Comparison of ENCODE assay signal across 27 cellular contexts in the genomic region with DNA sequence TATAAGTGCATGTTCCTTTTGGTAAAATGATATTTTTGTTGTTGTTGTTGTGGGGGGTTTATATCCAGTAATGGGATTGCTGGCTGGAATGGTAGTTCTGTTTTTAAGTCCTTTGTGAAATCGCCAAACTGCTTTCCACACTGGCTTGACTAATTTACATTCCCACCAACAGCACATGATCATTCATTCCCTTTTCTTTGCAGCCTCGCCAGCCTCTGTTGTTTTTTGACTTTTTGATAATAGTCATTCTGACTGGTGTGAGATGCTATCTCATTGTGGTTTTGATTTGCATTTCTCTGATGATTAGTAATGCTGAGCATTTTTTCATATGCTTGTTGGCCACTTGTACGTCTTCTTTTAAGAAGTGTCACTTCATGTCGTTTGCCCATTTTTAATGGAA.
"Had no signal": no experiment of that assay in that cellular context is flagged by ENCODE, and none has a peak within 500 bp of the region (broad histone marks: within the 10 kb centered on the region; RNA-seq: fewer than 3 reads in every experiment).

No MANE protein-coding gene starts in this region.

- H3K27me3 ChIP-seq: esophagus squamous epithelium, gastrocnemius medialis, heart right ventricle, left lung had no signal

- H3K27me3 Mint-ChIP-seq: dendritic cell treated with granulocyte-macrophage colony-stimulating factor and Interleukin-4, amounts not matched to agents 40 ng/mL and 50 ng/mL, for 4 days; effector memory CD8-positive, alpha-beta T cell; memory B cell; naive thymus-derived CD4-positive, alpha-beta T cell had no signal

- H3K4me3 Mint-ChIP-seq: dendritic cell treated with granulocyte-macrophage colony-stimulating factor and Interleukin-4, amounts not matched to agents 40 ng/mL and 50 ng/mL, for 4 days; effector memory CD8-positive, alpha-beta T cell; endodermal cell; memory B cell; naive thymus-derived CD4-positive, alpha-beta T cell had no signal

- H3K9me3 ChIP-seq: esophagus squamous epithelium, gastrocnemius medialis, lower lobe of right lung had no signal

- H3K4me1 ChIP-seq: esophagus squamous epithelium, gastrocnemius medialis, heart right ventricle, left lung, lower lobe of right lung had no signal

- ATAC-seq: effector memory CD8-positive, alpha-beta T cell; esophagus mucosa; gastrocnemius medialis; heart right ventricle; left cardiac atrium; left lung; left ventricle myocardium superior; lower lobe of right lung; naive thymus-derived CD4-positive, alpha-beta T cell had no signal

- H3K4me3 ChIP-seq: coronary artery, esophagus squamous epithelium, gastrocnemius medialis, heart right ventricle, left lung, lower lobe of right lung had no signal

- H3K27ac ChIP-seq: coronary artery, epithelial cell of prostate, esophagus squamous epithelium, gastrocnemius medialis, heart right ventricle, left lung, lower lobe of right lung had no signal

- H3K27ac Mint-ChIP-seq: dendritic cell treated with granulocyte-macrophage colony-stimulating factor and Interleukin-4, amounts not matched to agents 40 ng/mL and 50 ng/mL, for 4 days; effector memory CD8-positive, alpha-beta T cell; endodermal cell; memory B cell; naive thymus-derived CD4-positive, alpha-beta T cell had no signal

- FAIRE-seq: endometrium, islet of Langerhans, keratinocyte had no signal

- H3K36me3 ChIP-seq: esophagus squamous epithelium, gastrocnemius medialis, heart right ventricle, left lung, lower lobe of right lung had no signal

- H3K36me3 Mint-ChIP-seq: memory B cell; naive thymus-derived CD4-positive, alpha-beta T cell had no signal

- H3K4me1 Mint-ChIP-seq: endodermal cell; memory B cell; naive thymus-derived CD4-positive, alpha-beta T cell had no signal

- DNase-seq: effector CD8-positive, alpha-beta T cell; effector memory CD8-positive, alpha-beta T cell; endodermal cell; erythroblast; esophagus squamous epithelium; foreskin fibroblast; foreskin melanocyte; gastrocnemius medialis; glutamatergic neuron; head of caudate nucleus; heart right ventricle; hippocampal formation; left cardiac atrium; left lung; left ventricle myocardium superior; lower lobe of right lung; mesendoderm; midbrain; naive thymus-derived CD4-positive, alpha-beta T cell had no signal
